8 cellular contexts compared by ENCODE assay signal in the genomic region with DNA sequence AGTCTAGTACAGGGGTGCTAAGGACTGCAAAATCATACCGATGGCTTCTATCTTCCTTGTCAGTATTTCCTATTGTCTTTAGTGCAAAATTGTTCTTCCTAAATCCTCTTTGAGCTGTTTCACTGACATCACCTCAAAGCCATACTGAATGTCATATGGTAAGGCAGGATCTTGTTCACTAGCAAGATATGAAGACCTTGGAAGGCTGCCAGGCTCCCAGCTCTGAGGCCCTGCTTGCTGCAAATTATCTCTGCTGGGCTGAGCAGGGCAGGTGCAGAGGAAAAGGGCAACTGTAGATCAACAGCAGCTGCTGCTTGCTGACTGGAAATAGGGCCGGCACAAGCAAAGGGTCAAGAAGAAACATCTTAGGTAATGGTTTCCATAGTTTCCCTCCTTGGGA. TPM values are rescaled to one million over a fixed set of nuclear protein-coding genes. Genes with fewer than 3 reads are reported as not detected.
DNase-seq lines count a peak whose midpoint lies in the region; ATAC-seq and TF ChIP-seq lines count a peak whose summit lies in the region.

No MANE protein-coding gene starts in this region.

- intact Hi-C loops in OCI-LY7 (cut with micrococcal nuclease; ENCODE audit: unreplicated experiment) (loop anchor here (5.0 kb wide), 2 partner anchors 56 to 111 kb away; no protein-coding TSS in a partner anchor), sciatic nerve (cut with DNase I) (no loop called here)

- peak; percentile 24 for DNase-seq in stimulated activated naive CD8-positive, alpha-beta T cell treated with anti-CD3 and anti-CD28 coated beads, Interleukin-15, Interleukin-2, amounts not matched to agents 100 U/mL and 50 U/mL, for 24 hours
- no peak for DNase-seq in stimulated activated naive CD8-positive, alpha-beta T cell treated with anti-CD3 and anti-CD28 coated beads, Interleukin-15, amount 100 ng/mL, for 72 hours
- DNase-seq in OCI-LY7 (ENCODE audit: low spot score) (peak; percentile 79), foreskin fibroblast (peak; percentile 78 to 92), 8988T (no peak), sciatic nerve (ENCODE audit: low spot score) (no peak)

- peak overlapping the region; percentile 28 for H3K9ac ChIP-seq in KMS-11

- peaks cover 32% of the 10 kb centered on the region for H3K27me3 Mint-ChIP-seq in stimulated activated naive CD8-positive, alpha-beta T cell treated with anti-CD3 and anti-CD28 coated beads, Interleukin-15, amount 100 ng/mL, for 72 hours

- no peaks in the 10 kb centered on the region for H3K9me2 ChIP-seq in OCI-LY7 (ENCODE audit: insufficient read depth, low read length)

- no peak for TF ChIP-seq CTCF in KMS-11 (conservative IDR thresholded peaks at IDR 0.05; ENCODE audit: low read depth, low read length)
- TF ChIP-seq CTCF in OCI-LY7 (conservative IDR thresholded peaks at IDR 0.05; ENCODE audit: low read length) = no peak
- no peak for TF ChIP-seq CTCF in foreskin fibroblast (IDR thresholded peaks at IDR 0.05; ENCODE audit: low read depth, low read length)

- no peaks in the 10 kb centered on the region for H3K9me3 Mint-ChIP-seq in stimulated activated naive CD8-positive, alpha-beta T cell treated with anti-CD3 and anti-CD28 coated beads, Interleukin-15, amount 100 ng/mL, for 72 hours

- CTCF ChIA-PET in OCI-LY7 (lab: Charles Lee; ENCODE audit: unreplicated experiment) = no interaction called here

- H3K4me1 ChIP-seq in KMS-11 (ENCODE audit: low read depth, poor library complexity, severe bottlenecking) = peaks cover 71% of the 10 kb centered on the region
- H3K4me1 ChIP-seq in OCI-LY7 (ENCODE audit: insufficient read depth, low read length, poor library complexity, severe bottlenecking) = peaks cover 64% of the 10 kb centered on the region

- H3K27ac ChIP-seq in KMS-11 (peak overlapping the region; percentile 79), OCI-LY7 (ENCODE audit: low read depth, low read length, poor library complexity, severe bottlenecking) (peak overlapping the region; percentile 67)

- H3K27ac Mint-ChIP-seq in stimulated activated naive CD8-positive, alpha-beta T cell treated with anti-CD3 and anti-CD28 coated beads, Interleukin-15, amount 100 ng/mL, for 72 hours = no peak overlapping the region

- peaks cover 18% of the 10 kb centered on the region for H3K4me1 Mint-ChIP-seq in stimulated activated naive CD8-positive, alpha-beta T cell treated with anti-CD3 and anti-CD28 coated beads, Interleukin-15, amount 100 ng/mL, for 72 hours

- peak overlapping the region; percentile 36 for H2AFZ ChIP-seq in KMS-11 (ENCODE audit: low read depth)
- peak overlapping the region; percentile 45; the same call in 1 of the 2 replicates for H2AFZ ChIP-seq in OCI-LY7 (ENCODE audit: low read length)

- ATAC-seq in stimulated activated naive CD8-positive, alpha-beta T cell treated with anti-CD3 and anti-CD28 coated beads, Interleukin-15, Interleukin-2, amounts not matched to agents 100 U/mL and 50 U/mL, for 24 hours = no peak
- no peak for ATAC-seq in stimulated activated naive CD8-positive, alpha-beta T cell treated with anti-CD3 and anti-CD28 coated beads, Interleukin-15, amount 100 ng/mL, for 72 hours
- ATAC-seq in sciatic nerve = no peak
- no peak for ATAC-seq in esophagus mucosa

- no TSS peak for BruUV-seq in OCI-LY7 (replicated peaks; lab: Mats Ljungman, UMichigan)

- H3K79me2 ChIP-seq in KMS-11 (ENCODE audit: insufficient read depth, low read depth) = no peaks in the 10 kb centered on the region
- no peaks in the 10 kb centered on the region for H3K79me2 ChIP-seq in OCI-LY7 (ENCODE audit: insufficient read depth, low read depth, low read length)

- POLR2A ChIA-PET in OCI-LY7 (lab: Charles Lee) = interaction anchor here (0.7 kb wide), 1 partner anchor 51 kb away, joined by 3 read pairs; no protein-coding TSS in a partner anchor

- H4K20me1 ChIP-seq in KMS-11 (ENCODE audit: insufficient read depth) (no peaks in the 10 kb centered on the region), OCI-LY7 (ENCODE audit: insufficient read depth, low read length) (no peaks in the 10 kb centered on the region)

- no peaks in the 10 kb centered on the region for H3K9me3 ChIP-seq in OCI-LY7 (ENCODE audit: low read length)

- no peak overlapping the region for H3K4me3 Mint-ChIP-seq in stimulated activated naive CD8-positive, alpha-beta T cell treated with anti-CD3 and anti-CD28 coated beads, Interleukin-15, amount 100 ng/mL, for 72 hours

- H3K4me2 ChIP-seq in KMS-11 = peak overlapping the region; percentile 83
- peak overlapping the region; percentile 59; the same call in 1 of the 2 replicates for H3K4me2 ChIP-seq in OCI-LY7 (ENCODE audit: low read length)

- no peaks in the 10 kb centered on the region for H3K36me3 ChIP-seq in KMS-11 (ENCODE audit: insufficient read depth)
- H3K36me3 ChIP-seq in OCI-LY7 (ENCODE audit: insufficient read depth, low read length) = no peaks in the 10 kb centered on the region

- no peak overlapping the region for H3K4me3 ChIP-seq in KMS-11 (IDR thresholded peaks at IDR 0.05; ENCODE audit: insufficient read depth, low read depth, low read length)
- H3K4me3 ChIP-seq in OCI-LY7 (ENCODE audit: low read depth, low read length, poor library complexity, severe bottlenecking) = no peak overlapping the region
- H3K4me3 ChIP-seq in foreskin fibroblast (ENCODE audit: low read depth in 1 of 2, low read length in 2 of 2) = no peak overlapping the region

- no peaks in the 10 kb centered on the region for H3K27me3 ChIP-seq in KMS-11 (ENCODE audit: insufficient read depth, low read depth)

RNA-seq across cellular contexts. Expression of a gene that starts 58.2 kb away (rescaled TPM):
- total RNA-seq in OCI-LY7 (2014; rRNA removed; shearing (Covaris generic)) = 22.9 and 25.4 TPM in 2 replicates
- total RNA-seq in OCI-LY7 (2022) (21.1 and 23.3 TPM in 2 replicates), sciatic nerve (1.2 TPM), esophagus mucosa (11.6 TPM)

Comparison
In these comparisons a context has a peak if more than half of its experiments do, and no peak if none do; other contexts are left out.
1. DNase-seq: peak in stimulated activated naive CD8-positive, alpha-beta T cell treated with anti-CD3 and anti-CD28 coated beads, Interleukin-15, Interleukin-2, amounts not matched to agents 100 U/mL and 50 U/mL, for 24 hours (single experiment), OCI-LY7 (single experiment) and foreskin fibroblast (2 of 2); none in stimulated activated naive CD8-positive, alpha-beta T cell treated with anti-CD3 and anti-CD28 coated beads, Interleukin-15, amount 100 ng/mL, for 72 hours (0 of 2), 8988T (single experiment) and sciatic nerve (single experiment).